Comparison of ENCODE assay signal across 1 cellular context in genomic region chr2:160375802-160376469, GRCh38.
TF ChIP-seq lines count a peak whose summit lies in the region.

No MANE protein-coding gene starts in this region.

TF ChIP-seq in GM23338, 12 proteins besides CTCF, POLR2A, EP300 and RAD21 (continued from another document):
- TF ChIP-seq ZNF462 (CRISPR knock-in tag; IDR thresholded peaks at IDR 0.05) (no peak), CREB1 (CRISPR knock-in tag; IDR thresholded peaks at IDR 0.05; ENCODE audit: low read depth) (no peak), REST (IDR thresholded peaks at IDR 0.05; ENCODE audit: unreplicated experiment) (no peak), ZNF331 (CRISPR knock-in tag; IDR thresholded peaks at IDR 0.05; ENCODE audit: low read depth) (no peak), EZH2 (IDR thresholded peaks at IDR 0.05; ENCODE audit: low read depth, unreplicated experiment) (no peak), ZNF114 (CRISPR knock-in tag; IDR thresholded peaks at IDR 0.05) (no peak), ETS1 (IDR thresholded peaks at IDR 0.05) (no peak)
